3 cellular contexts compared by ENCODE assay signal in genomic region chr1:69871412-69871811, GRCh38.
TF ChIP-seq lines count a peak whose summit lies in the region.

No MANE protein-coding gene starts in this region.

TF ChIP-seq in HepG2, 621 proteins besides CTCF, POLR2A, EP300 and RAD21:
- 0 out of 2 replicates have a peak, but pooled peaks have one; percentile 21 for TF ChIP-seq MAFF (IDR thresholded peaks at IDR 0.05; ENCODE audit: low read depth, low read length)
- peak in 1 of 2 experiments; percentile 63; a peak in 2 of 4 replicates for TF ChIP-seq MAFK (conservative IDR thresholded peaks at IDR 0.05 in 1 of 2, IDR thresholded peaks at IDR 0.05 in 1 of 2; ENCODE audit: low read length in 2 of 2)
- no peak for TF ChIP-seq SRF (IDR thresholded peaks at IDR 0.05; ENCODE audit: low read depth, low read length)
- TF ChIP-seq MATR3 (CRISPR knock-in tag; IDR thresholded peaks at IDR 0.05) = no peak

TF ChIP-seq in IMR-90, 13 proteins besides CTCF, POLR2A, EP300 and RAD21:
- TF ChIP-seq RCOR1 (IDR thresholded peaks at IDR 0.05; ENCODE audit: insufficient replicate concordance, low read length) (no peak), BHLHE40 (IDR thresholded peaks at IDR 0.05; ENCODE audit: low read depth, low read length) (no peak), MAFK (IDR thresholded peaks at IDR 0.05; ENCODE audit: low read depth, low read length) (0 out of 2 replicates have a peak, but pooled peaks have one; percentile 7)

TF ChIP-seq in K562, 482 proteins besides CTCF, POLR2A, EP300 and RAD21:
- TF ChIP-seq ZNF165 (CRISPR knock-in tag; IDR thresholded peaks at IDR 0.05; ENCODE audit: borderline replicate concordance) = no peak
- TF ChIP-seq ZNF316 (IDR thresholded peaks at IDR 0.05) = peak; percentile 55
